ENCODE assay signal across 1 cellular context in the genomic region with DNA sequence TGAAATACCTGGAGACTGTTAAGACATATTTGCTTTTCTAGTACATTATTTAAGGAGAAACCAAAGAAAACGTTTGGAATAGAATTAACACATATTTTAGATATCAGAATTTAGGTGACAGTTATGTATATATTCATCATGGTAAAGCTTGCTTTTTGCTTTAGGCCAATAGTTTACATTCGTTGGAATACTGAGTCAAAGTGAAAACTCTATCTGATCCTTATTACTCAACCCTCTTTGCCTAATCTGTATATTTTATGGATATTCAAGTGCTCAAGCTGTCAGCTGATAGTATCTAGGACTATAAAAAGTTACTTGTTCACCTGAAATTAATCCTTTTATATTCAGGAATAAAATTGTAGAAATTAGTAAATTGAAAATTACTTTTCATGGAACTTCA.
TF ChIP-seq lines count a peak whose summit lies in the region.

No MANE protein-coding gene starts in this region.

TF ChIP-seq in A549, 52 proteins besides CTCF, POLR2A, EP300 and RAD21 (continued from another document):
- TF ChIP-seq, protein P1, sequence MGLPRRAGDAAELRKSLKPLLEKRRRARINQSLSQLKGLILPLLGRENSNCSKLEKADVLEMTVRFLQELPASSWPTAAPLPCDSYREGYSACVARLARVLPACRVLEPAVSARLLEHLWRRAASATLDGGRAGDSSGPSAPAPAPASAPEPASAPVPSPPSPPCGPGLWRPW (IDR thresholded peaks at IDR 0.05): no peak
- TF ChIP-seq ATOH8 (CRISPR knock-in tag; IDR thresholded peaks at IDR 0.05; ENCODE audit: low read depth) (no peak), KDM5A (IDR thresholded peaks at IDR 0.05) (no peak), NPAS2 (CRISPR knock-in tag; IDR thresholded peaks at IDR 0.05; ENCODE audit: borderline replicate concordance) (no peak), TP53 (CRISPR knock-in tag; IDR thresholded peaks at IDR 0.05) (no peak), SMC3 (IDR thresholded peaks at IDR 0.05) (no peak)
- TF ChIP-seq, protein P2, sequence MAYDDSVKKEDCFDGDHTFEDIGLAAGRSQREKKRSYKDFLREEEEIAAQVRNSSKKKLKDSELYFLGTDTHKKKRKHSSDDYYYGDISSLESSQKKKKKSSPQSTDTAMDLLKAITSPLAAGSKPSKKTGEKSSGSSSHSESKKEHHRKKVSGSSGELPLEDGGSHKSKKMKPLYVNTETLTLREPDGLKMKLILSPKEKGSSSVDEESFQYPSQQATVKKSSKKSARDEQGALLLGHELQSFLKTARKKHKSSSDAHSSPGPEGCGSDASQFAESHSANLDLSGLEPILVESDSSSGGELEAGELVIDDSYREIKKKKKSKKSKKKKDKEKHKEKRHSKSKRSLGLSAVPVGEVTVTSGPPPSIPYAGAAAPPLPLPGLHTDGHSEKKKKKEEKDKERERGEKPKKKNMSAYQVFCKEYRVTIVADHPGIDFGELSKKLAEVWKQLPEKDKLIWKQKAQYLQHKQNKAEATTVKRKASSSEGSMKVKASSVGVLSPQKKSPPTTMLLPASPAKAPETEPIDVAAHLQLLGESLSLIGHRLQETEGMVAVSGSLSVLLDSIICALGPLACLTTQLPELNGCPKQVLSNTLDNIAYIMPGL (CRISPR knock-in tag; IDR thresholded peaks at IDR 0.05; ENCODE audit: borderline replicate concordance): no peak
